ENCODE assay signal across 8 cellular contexts in the genomic region with DNA sequence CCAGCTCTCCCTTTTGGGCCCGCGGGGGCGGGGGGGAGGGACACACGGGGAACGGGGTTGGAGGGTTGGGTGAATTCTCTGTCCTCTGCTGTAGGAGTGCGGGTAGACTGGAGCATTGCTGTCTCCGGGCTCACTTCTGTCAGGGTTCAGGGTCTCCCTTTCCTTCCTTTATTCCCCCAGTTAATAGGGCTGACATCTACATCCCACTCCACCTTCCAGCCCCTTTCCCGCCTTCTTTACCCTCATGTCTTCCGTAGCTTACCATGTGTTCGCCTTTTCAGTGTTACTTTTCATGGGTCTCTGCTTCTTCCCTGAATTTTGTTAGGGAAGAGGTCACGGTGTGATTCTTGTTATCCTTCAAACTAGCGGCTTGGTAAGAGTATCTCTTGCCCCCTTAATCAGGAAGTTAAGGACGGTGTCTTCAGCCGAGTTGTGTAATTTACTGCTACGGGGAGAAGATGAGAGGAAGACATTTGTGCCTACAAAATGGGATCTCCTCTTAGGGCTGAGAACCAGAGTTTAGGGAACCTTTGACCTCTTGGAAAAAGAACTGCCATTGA. TPM values are rescaled to one million over a fixed set of nuclear protein-coding genes. Genes with fewer than 3 reads are reported as not detected.
DNase-seq lines count a peak whose midpoint lies in the region; ATAC-seq lines count a peak whose summit lies in the region.

No MANE protein-coding gene starts in this region.

- H3K27ac ChIP-seq in iPS-18a (ENCODE audit: low read length) = no peak overlapping the region

- H3K36me3 ChIP-seq in iPS-18a (ENCODE audit: control insufficient read depth, low read depth, low read length) = no peaks in the 10 kb centered on the region

- H3K4me1 Mint-ChIP-seq in activated T-cell treated with anti-CD3 and anti-CD28 coated beads, Interleukin-2, amount 50 U/mL, for 4 hours (ENCODE audit: low read depth) = peaks cover 75% of the 10 kb centered on the region

- H3K9me3 Mint-ChIP-seq in activated T-cell treated with anti-CD3 and anti-CD28 coated beads, Interleukin-2, amount 50 U/mL, for 4 hours = no peaks in the 10 kb centered on the region

- ATAC-seq in activated T-cell treated with anti-CD3 and anti-CD28 coated beads, Interleukin-2, amount 50 U/mL, for 4 hours = peak; percentile 23 to 38

- H3K4me3 ChIP-seq in iPS-18a (ENCODE audit: low read length) = peak overlapping the region; percentile 59

- peak overlapping the region; percentile 99 for H3K4me3 Mint-ChIP-seq in activated T-cell treated with anti-CD3 and anti-CD28 coated beads, Interleukin-2, amount 50 U/mL, for 4 hours

- H3K27me3 ChIP-seq in iPS-18a (ENCODE audit: control insufficient read depth, insufficient read depth, low read length) = no peaks in the 10 kb centered on the region

- peaks cover 10% of the 10 kb centered on the region for H3K36me3 Mint-ChIP-seq in activated T-cell treated with anti-CD3 and anti-CD28 coated beads, Interleukin-2, amount 50 U/mL, for 4 hours (ENCODE audit: insufficient read depth)

- H3K9me3 ChIP-seq in iPS-18a (ENCODE audit: control insufficient read depth, low read depth, low read length) = no peaks in the 10 kb centered on the region

- H3K9ac ChIP-seq in iPS-18a (ENCODE audit: low read length) = peak overlapping the region; percentile 57

- DNase-seq in activated T-cell treated with anti-CD3 and anti-CD28 coated beads, Interleukin-2, amount 50 U/mL, for 4 hours = no peak
- no peak for DNase-seq in activated T-cell treated with anti-CD3 and anti-CD28 coated beads, Interleukin-2, amount 50 U/mL, for 1 hour
- DNase-seq in HuH-7.5 (ENCODE audit: low spot score) = peak; percentile 29
- DNase-seq in activated T-helper 9 cell treated with anti-CD3 and anti-CD28 coated beads, Interleukin-2, amount 50 U/mL, for 16 hours (ENCODE audit: low read depth) = peak; percentile 47
- peak; percentile 48 for DNase-seq in stimulated activated CD8-positive, alpha-beta memory T cell treated with anti-CD3 and anti-CD28 coated beads, Interleukin-4, amount 100 ng/mL, for 24 hours (ENCODE audit: low read depth)
- no peak for DNase-seq in HuH-7 (ENCODE audit: low spot score)
- DNase-seq in SW 1271 (lab: John Stamatoyannopoulos, UW) = no peak

- H3K4me1 ChIP-seq in iPS-18a (ENCODE audit: control insufficient read depth, low read depth, low read length) = peaks cover 15% of the 10 kb centered on the region

- no peaks in the 10 kb centered on the region for H3K27me3 Mint-ChIP-seq in activated T-cell treated with anti-CD3 and anti-CD28 coated beads, Interleukin-2, amount 50 U/mL, for 4 hours (ENCODE audit: low read depth)

RNA-seq across cellular contexts. Expression of a gene that starts 0.9 kb away (rescaled TPM):
- total RNA-seq in activated T-cell treated with anti-CD3 and anti-CD28 coated beads, Interleukin-2, amount 50 U/mL, for 4 hours = 100 to 1,000 TPM; 169 to 182 (median 171) TPM

Comparison
In these comparisons a context has a peak if more than half of its experiments do, and no peak if none do; other contexts are left out.
1. DNase-seq: peak in HuH-7.5 (single experiment), activated T-helper 9 cell treated with anti-CD3 and anti-CD28 coated beads, Interleukin-2, amount 50 U/mL, for 16 hours (single experiment) and stimulated activated CD8-positive, alpha-beta memory T cell treated with anti-CD3 and anti-CD28 coated beads, Interleukin-4, amount 100 ng/mL, for 24 hours (single experiment); none in activated T-cell treated with anti-CD3 and anti-CD28 coated beads, Interleukin-2, amount 50 U/mL, for 4 hours (single experiment), activated T-cell treated with anti-CD3 and anti-CD28 coated beads, Interleukin-2, amount 50 U/mL, for 1 hour (single experiment), HuH-7 (single experiment) and SW 1271 (0 of 2).